15 cellular contexts compared by ENCODE assay signal in genomic region chr1:207084241-207084640, GRCh38. TPM values are rescaled to one million over a fixed set of nuclear protein-coding genes. Genes with fewer than 3 reads are reported as not detected.
DNase-seq lines count a peak whose midpoint lies in the region; ATAC-seq and TF ChIP-seq lines count a peak whose summit lies in the region.
"Had no signal": no experiment of that assay in that cellular context is flagged by ENCODE, and none has a peak within 500 bp of the region (broad histone marks: within the 10 kb centered on the region; RNA-seq: fewer than 3 reads in every experiment).

No MANE protein-coding gene starts in this region.

- H3K4me1 ChIP-seq in left lung, result peaks cover 0 to 31% of the 10 kb centered on the region in 2 donors

- POLR2A ChIA-PET in WTC11 (lab: Charles Lee), result interaction anchor here (1.0 to 1.2 kb wide), 3 partner anchors 31 to 310 kb away, joined by 3 read pairs; partner anchors contain the start of gene PFKFB2

- H3K36me3 Mint-ChIP-seq in HFFc6 (ENCODE audit: low read depth), result no peaks in the 10 kb centered on the region
- no peaks in the 10 kb centered on the region for H3K36me3 Mint-ChIP-seq in WTC11
- H3K36me3 Mint-ChIP-seq: IgD-negative memory B cell had no signal

- H3K27me3 Mint-ChIP-seq in HFFc6 (ENCODE audit: insufficient read depth), result no peaks in the 10 kb centered on the region; the same call in 1 of the 2 replicates
- H3K27me3 Mint-ChIP-seq in WTC11 (ENCODE audit: low read depth), result no peaks in the 10 kb centered on the region

- ATAC-seq in left lung, result peak; percentile 10
- ATAC-seq in WTC11, result no peak
- ATAC-seq in left colon, result no peak

- DNase-seq in AG10803 (ENCODE audit: low read depth), result peak; percentile 14
- peak; percentile 29 for DNase-seq in HFFc6
- no peak for DNase-seq in SK-N-MC (ENCODE audit: low read depth, low spot score)
- DNase-seq in left lung, result no peak
- DNase-seq in WTC11 (ENCODE audit: low spot score), result no peak
- no peak for DNase-seq in WERI-Rb-1
- no peak for DNase-seq in T-helper 1 cell
- no peak for DNase-seq in left colon
- DNase-seq: DMS79, MV-4-11, NCI-H1417 treated with DMSO at 0.1 percent for 48 hours had no signal

- CTCF ChIA-PET in WTC11 (lab: Charles Lee), result interaction anchor here (0.6 to 2.5 kb wide), 30 partner anchors 10 to 614 kb away, joined by 3 to 37 read pairs (median 4); partner anchors contain the start of genes CD55, CR1, CR2 and PFKFB2

- H3K36me3 ChIP-seq in SK-N-MC (ENCODE audit: insufficient read depth, low read length) (no peaks in the 10 kb centered on the region), left lung (peaks cover 0 to 19% of the 10 kb centered on the region in 2 donors), WERI-Rb-1 (no peaks in the 10 kb centered on the region)

- no peak for TF ChIP-seq CTCF in AG10803 (conservative IDR thresholded peaks at IDR 0.05; ENCODE audit: low read length)
- no peak for TF ChIP-seq CTCF in HFFc6 (IDR thresholded peaks at IDR 0.05)
- no peak for TF ChIP-seq CTCF in left lung (IDR thresholded peaks at IDR 0.05)
- TF ChIP-seq CTCF in WTC11 (IDR thresholded peaks at IDR 0.05), result no peak
- no peak for TF ChIP-seq CTCF in WERI-Rb-1 (IDR thresholded peaks at IDR 0.05; ENCODE audit: low read depth, low read length)

- H3K27me3 ChIP-seq in left lung (no peaks in the 10 kb centered on the region), WERI-Rb-1 (ENCODE audit: insufficient read depth, low read depth, severe bottlenecking) (peaks cover 96% of the 10 kb centered on the region)

- H3K4me1 Mint-ChIP-seq in HFFc6 (ENCODE audit: low read depth), result peaks cover 55% of the 10 kb centered on the region
- H3K4me1 Mint-ChIP-seq in WTC11, result peaks cover 18% of the 10 kb centered on the region

- peak overlapping the region; percentile 68; the same call in 1 of the 2 replicates for H3K27ac ChIP-seq in SK-N-MC
- H3K27ac ChIP-seq in left lung, result no peak overlapping the region
- no peak overlapping the region for H3K27ac ChIP-seq in WERI-Rb-1

- no peak overlapping the region for H3K4me3 ChIP-seq in AG10803 (ENCODE audit: low read length)
- H3K4me3 ChIP-seq in SK-N-MC, result peak overlapping the region; percentile 32
- no peak overlapping the region for H3K4me3 ChIP-seq in left lung
- H3K4me3 ChIP-seq in WERI-Rb-1 (ENCODE audit: low read depth, low read length), result no peak overlapping the region

- no peaks in the 10 kb centered on the region for H3K9me3 Mint-ChIP-seq in HFFc6
- no peaks in the 10 kb centered on the region for H3K9me3 Mint-ChIP-seq in WTC11
- H3K9me3 Mint-ChIP-seq: IgD-negative memory B cell had no signal

- H3K9ac ChIP-seq in SK-N-MC (ENCODE audit: insufficient read length), result no peak overlapping the region

- H3K4me3 Mint-ChIP-seq in HFFc6, result no peak overlapping the region
- no peak overlapping the region for H3K4me3 Mint-ChIP-seq in WTC11
- H3K4me3 Mint-ChIP-seq: IgD-negative memory B cell had no signal

- H3K27ac Mint-ChIP-seq in HFFc6 (no peak overlapping the region), WTC11 (no peak overlapping the region)

- intact Hi-C loops in left lung (cut with DNase I), result loop anchor here in 1 of 2 donors (10.0 kb wide), 1 partner anchor 321 kb away; no protein-coding TSS in a partner anchor
- intact Hi-C loops in left colon (cut with DNase I, micrococcal nuclease), result no loop called here

- H3K9me3 ChIP-seq in SK-N-MC (ENCODE audit: low read depth, low read length) (no peaks in the 10 kb centered on the region), left lung (no peaks in the 10 kb centered on the region), WERI-Rb-1 (ENCODE audit: severe bottlenecking) (no peaks in the 10 kb centered on the region)

TF ChIP-seq in WTC11, 78 proteins besides CTCF, POLR2A, EP300 and RAD21 (continues in another document):
- TF ChIP-seq ZNF232 (CRISPR knock-in tag; IDR thresholded peaks at IDR 0.05) (no peak), SP1 (CRISPR knock-in tag; conservative IDR thresholded peaks at IDR 0.05) (no peak), AFF4 (CRISPR knock-in tag; IDR thresholded peaks at IDR 0.05; ENCODE audit: borderline replicate concordance) (no peak), ATF6 (CRISPR knock-in tag; IDR thresholded peaks at IDR 0.05) (no peak), ATF3 (CRISPR knock-in tag; conservative IDR thresholded peaks at IDR 0.05) (no peak), MAX (CRISPR knock-in tag; IDR thresholded peaks at IDR 0.05) (no peak), IRF2 (CRISPR knock-in tag; IDR thresholded peaks at IDR 0.05; ENCODE audit: borderline replicate concordance, low read depth) (no peak)

RNA-seq across cellular contexts. Expression of gene C4BPB, which starts 4.4 kb away (rescaled TPM):
- total RNA-seq in HFFc6 (2021; fragmentation: NEBNext Ultra II Directional; extraction: Animal tissue kit (Norgen Biotek cat#: 25700)), result under 1 TPM in 5 of 6 experiments, not detected in 1; 0.15 to 0.59 (median 0.24) TPM
- total RNA-seq in left lung (1 to 10 TPM; 4.3 to 6.4 TPM), WTC11 (2021) (0.26 to 0.30 TPM in 2 of 3 replicates, not detected in the other), left colon (10 to 100 TPM in 1 of 2 donors, 1 to 10 TPM in 1; 5.0 to 20.8 TPM)
- total RNA-seq: A673, H4, SK-MEL-5 had no signal

RNA-seq across cellular contexts. Expression of gene C4BPA, which starts 19.8 kb away (rescaled TPM):
- total RNA-seq in HFFc6 (2021; fragmentation: NEBNext Ultra II Directional; extraction: Animal tissue kit (Norgen Biotek cat#: 25700)), result not detected
- 10 to 100 TPM; 22.2 to 32.1 TPM for total RNA-seq in left lung
- 0.23 to 0.39 TPM (median 0.30 TPM) in 3 replicates for total RNA-seq in WTC11 (2021)
- total RNA-seq in left colon, result 1 to 10 TPM; 3.4 to 4.5 TPM
- total RNA-seq: A673, SK-MEL-5 had no signal

RNA-seq across cellular contexts. Expression of gene PFKFB2, which starts 31.2 kb away (rescaled TPM):
- total RNA-seq in HFFc6 (2021; fragmentation: NEBNext Ultra II Directional; extraction: Animal tissue kit (Norgen Biotek cat#: 25700)), result 1 to 10 TPM; 2.5 to 7.0 (median 3.2) TPM
- total RNA-seq in left lung (10 to 100 TPM; 52.6 to 63.8 TPM), WTC11 (2021) (16.8 to 21.0 TPM (median 20.9 TPM) in 3 replicates), left colon (100 to 1,000 TPM; 104 to 117 TPM)

RNA-seq across cellular contexts. Expression of gene YOD1, which starts 33.2 kb away (rescaled TPM):
- 10 to 100 TPM in 1 of 6 experiments, 1 to 10 TPM in 5; 6.5 to 10.6 (median 7.1) TPM for total RNA-seq in HFFc6 (2021; fragmentation: NEBNext Ultra II Directional; extraction: Animal tissue kit (Norgen Biotek cat#: 25700))
- 1 to 10 TPM; 7.3 to 9.9 TPM for total RNA-seq in left lung
- total RNA-seq in WTC11 (2021), result 9.8 to 12.0 TPM (median 10.2 TPM) in 3 replicates
- total RNA-seq in left colon, result 1 to 10 TPM; 6.6 to 7.2 TPM

RNA-seq across cellular contexts. Expression of gene C1orf116, which starts 51.7 kb away (rescaled TPM):
- under 1 TPM; 0.02 to 0.09 (median 0.06) TPM for total RNA-seq in HFFc6 (2021; fragmentation: NEBNext Ultra II Directional; extraction: Animal tissue kit (Norgen Biotek cat#: 25700))
- total RNA-seq in left lung (100 to 1,000 TPM; 101 to 212 TPM), WTC11 (2021) (2.3 to 2.7 TPM (median 2.4 TPM) in 3 replicates), left colon (10 to 100 TPM; 17.2 to 31.6 TPM)
- total RNA-seq: H4 had no signal

Comparison
In these comparisons a context has a peak if more than half of its experiments do, and no peak if none do; other contexts are left out.
1. DNase-seq: peak in AG10803 (single experiment) and HFFc6 (single experiment); none in SK-N-MC (single experiment), left lung (0 of 2), WTC11 (single experiment), WERI-Rb-1 (single experiment), T-helper 1 cell (0 of 5) and left colon (0 of 2).
2. RNA of gene C4BPA, which starts 19.8 kb away (total RNA-seq): 22.2 to 32.1 TPM in left lung; 3.4 to 4.5 TPM in left colon, 0.23 to 0.39 TPM in WTC11 and not detected in HFFc6; every median in the first group is over 4 times any median in the second.